Comparison of ENCODE assay signal across 14 cellular contexts in the genomic region with DNA sequence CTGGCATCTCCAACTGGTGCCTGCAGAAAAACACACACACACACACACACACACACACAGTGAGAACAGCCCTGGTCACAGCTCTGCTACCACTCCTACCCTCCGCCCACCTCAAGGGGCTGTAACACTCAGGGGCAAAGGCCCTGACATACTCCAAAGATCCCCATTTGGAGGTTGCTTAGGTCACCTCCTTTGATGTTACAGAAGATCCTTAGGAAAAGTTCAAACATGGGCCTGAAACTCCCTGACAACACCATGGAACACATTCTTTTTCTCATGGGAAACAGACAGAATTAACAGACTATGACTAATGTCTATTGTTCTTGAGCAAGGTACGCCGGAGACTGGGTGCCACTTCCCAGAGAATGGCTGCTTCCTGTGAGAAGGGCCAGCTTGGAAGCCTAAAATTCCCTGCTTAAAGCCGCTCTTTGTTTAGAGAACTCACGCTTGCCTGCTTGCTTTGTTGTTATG. TPM values are rescaled to one million over a fixed set of nuclear protein-coding genes. Genes with fewer than 3 reads are reported as not detected.
DNase-seq lines count a peak whose midpoint lies in the region; ATAC-seq, FAIRE-seq and TF ChIP-seq lines count a peak whose summit lies in the region.
"Had no signal": no experiment of that assay in that cellular context is flagged by ENCODE, and none has a peak within 500 bp of the region (broad histone marks: within the 10 kb centered on the region; RNA-seq: fewer than 3 reads in every experiment).

No MANE protein-coding gene starts in this region.

- CTCF ChIA-PET in CD4-positive, alpha-beta T cell (lab: Charles Lee), result no interaction called here
- CTCF ChIA-PET in naive thymus-derived CD4-positive, alpha-beta T cell (lab: Charles Lee), result interaction anchor here (0.6 kb wide), 1 partner anchor 61 kb away, joined by 3 read pairs; no protein-coding TSS in a partner anchor

- no peaks in the 10 kb centered on the region for H3K27me3 Mint-ChIP-seq in CD4-positive, alpha-beta T cell
- H3K27me3 Mint-ChIP-seq in activated T-helper 1 cell treated with anti-CD3 and anti-CD28 coated beads, Interleukin-12 subunit alpha, Interleukin-12 subunit beta, Interleukin-2, Interleukin-4 antibody, amounts not matched to agents 30 ng/mL and 10 ng/mL and 1 ng/mL, durations not matched to agents 14 hours and 24 hours and 36 hours (ENCODE audit: insufficient read depth), result no peaks in the 10 kb centered on the region
- H3K27me3 Mint-ChIP-seq in naive thymus-derived CD4-positive, alpha-beta T cell, result no peaks in the 10 kb centered on the region
- H3K27me3 Mint-ChIP-seq: activated naive CD8-positive, alpha-beta T cell treated with anti-CD3 and anti-CD28 coated beads, Interleukin-2, amount 50 U/mL, for 24 hours; stimulated activated naive CD8-positive, alpha-beta T cell treated with anti-CD3 and anti-CD28 coated beads, Interleukin-15, amount 100 ng/mL, for 72 hours had no signal

- POLR2A ChIA-PET in CD4-positive, alpha-beta T cell (lab: Charles Lee), result no interaction called here
- POLR2A ChIA-PET in naive thymus-derived CD4-positive, alpha-beta T cell (lab: Charles Lee), result interaction anchor here (0.6 kb wide), 1 partner anchor 11 kb away, joined by 3 read pairs; no protein-coding TSS in a partner anchor

- no peaks in the 10 kb centered on the region for H3K27me3 ChIP-seq in CD4-positive, alpha-beta T cell (ENCODE audit: control insufficient read depth, insufficient read depth, low read length)
- no peaks in the 10 kb centered on the region for H3K27me3 ChIP-seq in esophagus muscularis mucosa
- H3K27me3 ChIP-seq in naive thymus-derived CD4-positive, alpha-beta T cell (ENCODE audit: control insufficient read depth in 2 of 2, insufficient read depth in 2 of 2, low read length in 2 of 2), result no peaks in the 10 kb centered on the region
- H3K27me3 ChIP-seq: BLaER1 treated with 17β-estradiol and CSF1 and Interleukin-3, amounts not matched to agents 10 nM and 100 nM had no signal

- H3K36me3 ChIP-seq in esophagus muscularis mucosa, result peaks cover 0 to 53% (median 27%) of the 10 kb centered on the region in 4 donors
- H3K36me3 ChIP-seq in naive thymus-derived CD4-positive, alpha-beta T cell (ENCODE audit: control insufficient read depth in 2 of 3, insufficient read depth in 3 of 3, low read length in 3 of 3), result peaks cover 0 to 38% (median 4%) of the 10 kb centered on the region in 3 experiments

- H3K36me3 Mint-ChIP-seq in CD4-positive, alpha-beta T cell (ENCODE audit: low read depth), result peaks cover 77% of the 10 kb centered on the region
- H3K36me3 Mint-ChIP-seq in activated T-helper 1 cell treated with anti-CD3 and anti-CD28 coated beads, Interleukin-12 subunit alpha, Interleukin-12 subunit beta, Interleukin-2, Interleukin-4 antibody, amounts not matched to agents 30 ng/mL and 10 ng/mL and 1 ng/mL, durations not matched to agents 14 hours and 24 hours and 36 hours (ENCODE audit: low read depth), result peaks cover 32% of the 10 kb centered on the region
- peaks cover 3 to 41% (median 24%) of the 10 kb centered on the region in 5 donors for H3K36me3 Mint-ChIP-seq in naive thymus-derived CD4-positive, alpha-beta T cell

- TF ChIP-seq POLR2A in esophagus muscularis mucosa (IDR thresholded peaks at IDR 0.05; ENCODE audit: low read depth), result no peak
- TF ChIP-seq POLR2A in GM12892 (IDR thresholded peaks at IDR 0.05; ENCODE audit: low read depth, low read length), result no peak

- no peak for TF ChIP-seq EP300 in esophagus muscularis mucosa (IDR thresholded peaks at IDR 0.05)

- H3K4me1 ChIP-seq in esophagus muscularis mucosa, result peaks cover 0 to 8% (median 2%) of the 10 kb centered on the region in 4 donors
- H3K4me1 ChIP-seq in naive thymus-derived CD4-positive, alpha-beta T cell (ENCODE audit: control insufficient read depth in 2 of 2, insufficient read depth in 2 of 2, low read length in 2 of 2), result no peaks in the 10 kb centered on the region

- H3K4me1 Mint-ChIP-seq in CD4-positive, alpha-beta T cell (ENCODE audit: low read depth), result no peaks in the 10 kb centered on the region
- peaks cover 43% of the 10 kb centered on the region for H3K4me1 Mint-ChIP-seq in activated T-helper 1 cell treated with anti-CD3 and anti-CD28 coated beads, Interleukin-12 subunit alpha, Interleukin-12 subunit beta, Interleukin-2, Interleukin-4 antibody, amounts not matched to agents 30 ng/mL and 10 ng/mL and 1 ng/mL, durations not matched to agents 14 hours and 24 hours and 36 hours (ENCODE audit: low read depth)
- H3K4me1 Mint-ChIP-seq in naive thymus-derived CD4-positive, alpha-beta T cell, result peaks cover 0 to 43% (median 0%) of the 10 kb centered on the region in 7 donors

- ATAC-seq in CD4-positive, alpha-beta T cell (ENCODE audit: poor library complexity), result no peak
- no peak for ATAC-seq in naive thymus-derived CD4-positive, alpha-beta T cell
- ATAC-seq: activated naive CD8-positive, alpha-beta T cell treated with anti-CD3 and anti-CD28 coated beads, Interleukin-2, amount 50 U/mL, for 24 hours; stimulated activated naive CD8-positive, alpha-beta T cell treated with anti-CD3 and anti-CD28 coated beads, Interleukin-15, amount 100 ng/mL, for 72 hours had no signal

- no peak overlapping the region for H3K27ac ChIP-seq in CD4-positive, alpha-beta T cell (ENCODE audit: low read depth, low read length)
- peak overlapping the region in 3 of 4 donors; percentile 25 to 51 (median 36) for H3K27ac ChIP-seq in esophagus muscularis mucosa (replicated peaks in 1 of 4)
- H3K27ac ChIP-seq in naive thymus-derived CD4-positive, alpha-beta T cell (ENCODE audit: low read depth, low read length), result no peak overlapping the region
- H3K27ac ChIP-seq: VCaP had no signal

- no peak for DNase-seq in CD4-positive, alpha-beta T cell
- DNase-seq in activated T-helper 1 cell treated with anti-CD3 and anti-CD28 coated beads, Interleukin-12 subunit alpha, Interleukin-12 subunit beta, Interleukin-2, Interleukin-4 antibody, amounts not matched to agents 30 ng/mL and 10 ng/mL and 1 ng/mL, durations not matched to agents 14 hours and 24 hours and 36 hours (ENCODE audit: low spot score), result no peak
- DNase-seq in esophagus muscularis mucosa (ENCODE audit: extremely low spot score) (no peak), GM12892 (ENCODE audit: insufficient read length) (no peak), DMS153 treated with DMSO at 0.1 percent for 48 hours (lab: John Stamatoyannopoulos, UW; ENCODE audit: unreplicated experiment) (no peak), Ammon's horn (ENCODE audit: low spot score) (no peak), mucosa of gallbladder (ENCODE audit: low spot score) (no peak)
- no peak for DNase-seq in naive thymus-derived CD4-positive, alpha-beta T cell
- DNase-seq: activated naive CD8-positive, alpha-beta T cell treated with anti-CD3 and anti-CD28 coated beads, Interleukin-2, amount 50 U/mL, for 24 hours; NCI-H1048; stimulated activated naive CD8-positive, alpha-beta T cell treated with anti-CD3 and anti-CD28 coated beads, Interleukin-15, amount 100 ng/mL, for 72 hours had no signal

- no peaks in the 10 kb centered on the region for H3K9me3 ChIP-seq in CD4-positive, alpha-beta T cell (ENCODE audit: control insufficient read depth, low read length)
- H3K9me3 ChIP-seq in esophagus muscularis mucosa, result no peaks in the 10 kb centered on the region
- no peaks in the 10 kb centered on the region for H3K9me3 ChIP-seq in naive thymus-derived CD4-positive, alpha-beta T cell (ENCODE audit: control insufficient read depth in 2 of 3, low read length in 3 of 3)

- intact Hi-C loops in CD4-positive, alpha-beta T cell (cut with DNase I, micrococcal nuclease), result no loop called here
- intact Hi-C loops in activated T-helper 1 cell treated with anti-CD3 and anti-CD28 coated beads, Interleukin-12 subunit alpha, Interleukin-12 subunit beta, Interleukin-2, Interleukin-4 antibody, amounts not matched to agents 30 ng/mL and 10 ng/mL and 1 ng/mL, durations not matched to agents 14 hours and 24 hours and 36 hours (cut with micrococcal nuclease), result no loop called here
- intact Hi-C loops in esophagus muscularis mucosa (cut with DNase I), result no loop called here
- intact Hi-C loops in naive thymus-derived CD4-positive, alpha-beta T cell (cut with micrococcal nuclease), result loop anchor here (2.0 kb wide), 2 partner anchors 19 to 65 kb away; a partner anchor contains a TSS

- WGBS in esophagus muscularis mucosa, result 71% methylated on average over 5 of the region's 5 CpGs

- H3K9me3 Mint-ChIP-seq in CD4-positive, alpha-beta T cell, result no peaks in the 10 kb centered on the region
- no peaks in the 10 kb centered on the region for H3K9me3 Mint-ChIP-seq in activated T-helper 1 cell treated with anti-CD3 and anti-CD28 coated beads, Interleukin-12 subunit alpha, Interleukin-12 subunit beta, Interleukin-2, Interleukin-4 antibody, amounts not matched to agents 30 ng/mL and 10 ng/mL and 1 ng/mL, durations not matched to agents 14 hours and 24 hours and 36 hours
- H3K9me3 Mint-ChIP-seq in naive thymus-derived CD4-positive, alpha-beta T cell, result peaks cover 0 to 3% (median 0%) of the 10 kb centered on the region in 11 donors
- H3K9me3 Mint-ChIP-seq: activated naive CD8-positive, alpha-beta T cell treated with anti-CD3 and anti-CD28 coated beads, Interleukin-2, amount 50 U/mL, for 24 hours; stimulated activated naive CD8-positive, alpha-beta T cell treated with anti-CD3 and anti-CD28 coated beads, Interleukin-15, amount 100 ng/mL, for 72 hours had no signal

- no peak for TF ChIP-seq CTCF in CD4-positive, alpha-beta T cell (IDR thresholded peaks at IDR 0.05)
- no peak for TF ChIP-seq CTCF in esophagus muscularis mucosa (IDR thresholded peaks at IDR 0.05)

- H3K27ac Mint-ChIP-seq in CD4-positive, alpha-beta T cell, result peak overlapping the region; percentile 25
- peak overlapping the region; percentile 11 for H3K27ac Mint-ChIP-seq in activated T-helper 1 cell treated with anti-CD3 and anti-CD28 coated beads, Interleukin-12 subunit alpha, Interleukin-12 subunit beta, Interleukin-2, Interleukin-4 antibody, amounts not matched to agents 30 ng/mL and 10 ng/mL and 1 ng/mL, durations not matched to agents 14 hours and 24 hours and 36 hours
- peak overlapping the region in 5 of 9 donors; percentile 25 to 73 (median 39) for H3K27ac Mint-ChIP-seq in naive thymus-derived CD4-positive, alpha-beta T cell
- H3K27ac Mint-ChIP-seq: activated naive CD8-positive, alpha-beta T cell treated with anti-CD3 and anti-CD28 coated beads, Interleukin-2, amount 50 U/mL, for 24 hours; stimulated activated naive CD8-positive, alpha-beta T cell treated with anti-CD3 and anti-CD28 coated beads, Interleukin-15, amount 100 ng/mL, for 72 hours had no signal

- no peak overlapping the region for H3K4me3 ChIP-seq in esophagus muscularis mucosa
- H3K4me3 ChIP-seq in naive thymus-derived CD4-positive, alpha-beta T cell (ENCODE audit: low read length), result no peak overlapping the region
- H3K4me3 ChIP-seq: BLaER1 treated with 17β-estradiol and CSF1 and Interleukin-3, amounts not matched to agents 10 nM and 100 nM had no signal

- no peak for FAIRE-seq in GM12892 (lab: Jason Lieb, UNC)

- no peak overlapping the region for H3K4me3 Mint-ChIP-seq in CD4-positive, alpha-beta T cell
- H3K4me3 Mint-ChIP-seq in activated T-helper 1 cell treated with anti-CD3 and anti-CD28 coated beads, Interleukin-12 subunit alpha, Interleukin-12 subunit beta, Interleukin-2, Interleukin-4 antibody, amounts not matched to agents 30 ng/mL and 10 ng/mL and 1 ng/mL, durations not matched to agents 14 hours and 24 hours and 36 hours, result no peak overlapping the region
- no peak overlapping the region for H3K4me3 Mint-ChIP-seq in naive thymus-derived CD4-positive, alpha-beta T cell
- H3K4me3 Mint-ChIP-seq: activated naive CD8-positive, alpha-beta T cell treated with anti-CD3 and anti-CD28 coated beads, Interleukin-2, amount 50 U/mL, for 24 hours; stimulated activated naive CD8-positive, alpha-beta T cell treated with anti-CD3 and anti-CD28 coated beads, Interleukin-15, amount 100 ng/mL, for 72 hours had no signal

RNA-seq across cellular contexts. Expression of a gene that starts 27.7 kb away (rescaled TPM):
- total RNA-seq in CD4-positive, alpha-beta T cell, result 10 to 100 TPM; 39.2 to 41.1 TPM
- 31.3 and 33.5 TPM in 2 replicates for total RNA-seq in activated T-helper 1 cell treated with anti-CD3 and anti-CD28 coated beads, Interleukin-12 subunit alpha, Interleukin-12 subunit beta, Interleukin-2, Interleukin-4 antibody, amounts not matched to agents 30 ng/mL and 10 ng/mL and 1 ng/mL, durations not matched to agents 14 hours and 24 hours and 36 hours
- total RNA-seq in esophagus muscularis mucosa (10 to 100 TPM; 14.9 to 25.4 (median 16.3) TPM), mucosa of gallbladder (23.0 TPM)
- total RNA-seq in naive thymus-derived CD4-positive, alpha-beta T cell, result 10 to 100 TPM; 40.7 to 77.9 (median 53.6) TPM
- polyA plus RNA-seq in naive thymus-derived CD4-positive, alpha-beta T cell, result 10 to 100 TPM; 15.1 to 19.4 TPM
- polyA plus RNA-seq in GM12892 (2012; ENCODE audit: missing spikeins), result 24.6 TPM

RNA-seq across cellular contexts. Expression of a gene that starts 33.9 kb away (rescaled TPM):
- under 1 TPM; 0.08 to 0.14 TPM for total RNA-seq in CD4-positive, alpha-beta T cell
- 0.10 and 0.12 TPM in 2 replicates for total RNA-seq in activated T-helper 1 cell treated with anti-CD3 and anti-CD28 coated beads, Interleukin-12 subunit alpha, Interleukin-12 subunit beta, Interleukin-2, Interleukin-4 antibody, amounts not matched to agents 30 ng/mL and 10 ng/mL and 1 ng/mL, durations not matched to agents 14 hours and 24 hours and 36 hours
- total RNA-seq in esophagus muscularis mucosa (not detected), mucosa of gallbladder (not detected)
- total RNA-seq in naive thymus-derived CD4-positive, alpha-beta T cell, result under 1 TPM in 2 of 5 experiments, not detected in 3; 0.11 to 0.15 TPM
- not detected for polyA plus RNA-seq in naive thymus-derived CD4-positive, alpha-beta T cell
- not detected for polyA plus RNA-seq in GM12892 (2012; ENCODE audit: missing spikeins)
- total RNA-seq: skeletal muscle tissue had no signal

Comparison
In these comparisons a context has a peak if more than half of its experiments do, and no peak if none do; other contexts are left out.
1. H3K27ac ChIP-seq: peak in esophagus muscularis mucosa (3 of 4); none in CD4-positive, alpha-beta T cell (single experiment) and naive thymus-derived CD4-positive, alpha-beta T cell (single experiment).
2. intact Hi-C loops: an anchor here in naive thymus-derived CD4-positive, alpha-beta T cell (2.0 kb wide); none called in CD4-positive, alpha-beta T cell, activated T-helper 1 cell treated with anti-CD3 and anti-CD28 coated beads, Interleukin-12 subunit alpha, Interleukin-12 subunit beta, Interleukin-2, Interleukin-4 antibody, amounts not matched to agents 30 ng/mL and 10 ng/mL and 1 ng/mL, durations not matched to agents 14 hours and 24 hours and 36 hours and esophagus muscularis mucosa.
3. Peak in every context shown above with its lines, with median percentiles within 50 percentile points of each other: H3K27ac Mint-ChIP-seq.